10 cellular contexts compared by ENCODE assay signal in genomic region chr18:77129150-77129551, GRCh38. TPM values are rescaled to one million over a fixed set of nuclear protein-coding genes. Genes with fewer than 3 reads are reported as not detected.
DNase-seq lines count a peak whose midpoint lies in the region; ATAC-seq and TF ChIP-seq lines count a peak whose summit lies in the region.
"Had no signal": no experiment of that assay in that cellular context is flagged by ENCODE, and none has a peak within 500 bp of the region (broad histone marks: within the 10 kb centered on the region; RNA-seq: fewer than 3 reads in every experiment).

No MANE protein-coding gene starts in this region.

- H3K36me3 ChIP-seq in SU-DHL-6 (ENCODE audit: low read length): no peaks in the 10 kb centered on the region
- H3K36me3 ChIP-seq in stomach: no peaks in the 10 kb centered on the region

- TF ChIP-seq POLR2A in stomach (IDR thresholded peaks at IDR 0.05): no peak

- H3K9me3 ChIP-seq in SU-DHL-6 (ENCODE audit: insufficient read depth, low read length) (no peaks in the 10 kb centered on the region), stomach (no peaks in the 10 kb centered on the region)

- POLR2A ChIA-PET in activated CD4-positive, alpha-beta T cell treated with anti-CD3 and anti-CD28 coated beads, Interleukin-2, amount 10 ng/mL, durations not matched to agents 7 days and 5 days (lab: Charles Lee): no interaction called here

- intact Hi-C loops in stomach (cut with DNase I; ENCODE audit: low total_unique reads): no loop called here

- H3K4me2 ChIP-seq in SU-DHL-6 (ENCODE audit: low read depth, low read length, poor library complexity, severe bottlenecking): peak overlapping the region; percentile 99

- peaks cover 50% of the 10 kb centered on the region for H3K36me3 Mint-ChIP-seq in activated CD4-positive, alpha-beta T cell treated with anti-CD3 and anti-CD28 coated beads, Interleukin-2, amount 10 ng/mL, durations not matched to agents 7 days and 5 days (ENCODE audit: low read depth)
- peaks cover 7% of the 10 kb centered on the region for H3K36me3 Mint-ChIP-seq in progenitor cell of endocrine pancreas (ENCODE audit: insufficient read depth)

- TF ChIP-seq CTCF in SU-DHL-6 (IDR thresholded peaks at IDR 0.05; ENCODE audit: insufficient read depth, low read length, poor library complexity, severe bottlenecking) (no peak), foreskin fibroblast (IDR thresholded peaks at IDR 0.05; ENCODE audit: low read depth, low read length) (no peak), stomach (IDR thresholded peaks at IDR 0.05) (no peak), progenitor cell of endocrine pancreas (IDR thresholded peaks at IDR 0.05; ENCODE audit: unreplicated experiment) (no peak)

- H3K9me2 ChIP-seq in SU-DHL-6 (replicated peaks; ENCODE audit: insufficient read depth, low read length): no peaks in the 10 kb centered on the region

- no peak for DNase-seq in activated CD4-positive, alpha-beta T cell treated with anti-CD3 and anti-CD28 coated beads, Interleukin-2, amount 10 ng/mL, durations not matched to agents 7 days and 5 days
- no peak for DNase-seq in activated CD4-positive, alpha-beta T cell treated with anti-CD3 and anti-CD28 coated beads, Interleukin-2, amount 50 U/mL, for 4 hours
- DNase-seq in foreskin fibroblast (peak; percentile 91 to 93), stomach (no peak), progenitor cell of endocrine pancreas (ENCODE audit: low spot score, unreplicated experiment) (no peak)
- DNase-seq in central memory CD4-positive, alpha-beta T cell: no peak
- DNase-seq: DMS53 had no signal

- no peaks in the 10 kb centered on the region for H4K20me1 ChIP-seq in SU-DHL-6 (ENCODE audit: low read depth, low read length)

- peak overlapping the region; percentile 87 for H3K9ac ChIP-seq in SU-DHL-6 (ENCODE audit: low read length)

- H2AFZ ChIP-seq in SU-DHL-6 (ENCODE audit: low read depth, low read length, severe bottlenecking): no peak overlapping the region

- peak overlapping the region; percentile 94 for H3K4me3 Mint-ChIP-seq in activated CD4-positive, alpha-beta T cell treated with anti-CD3 and anti-CD28 coated beads, Interleukin-2, amount 10 ng/mL, durations not matched to agents 7 days and 5 days
- no peak overlapping the region for H3K4me3 Mint-ChIP-seq in progenitor cell of endocrine pancreas (ENCODE audit: low read depth)

- peak overlapping the region; percentile 89 for H3K4me3 ChIP-seq in SU-DHL-6 (ENCODE audit: insufficient read depth, low read length, poor library complexity, severe bottlenecking)
- no peak overlapping the region for H3K4me3 ChIP-seq in foreskin fibroblast (ENCODE audit: low read depth in 1 of 2, low read length in 2 of 2)
- H3K4me3 ChIP-seq in stomach: no peak overlapping the region
- H3K4me3 ChIP-seq: SK-N-MC had no signal

- no peaks in the 10 kb centered on the region for H3K9me3 Mint-ChIP-seq in activated CD4-positive, alpha-beta T cell treated with anti-CD3 and anti-CD28 coated beads, Interleukin-2, amount 10 ng/mL, durations not matched to agents 7 days and 5 days
- no peaks in the 10 kb centered on the region for H3K9me3 Mint-ChIP-seq in progenitor cell of endocrine pancreas (ENCODE audit: low read depth)

- H3K27me3 ChIP-seq in SU-DHL-6 (ENCODE audit: low read length) (no peaks in the 10 kb centered on the region), stomach (no peaks in the 10 kb centered on the region)

- peak overlapping the region; percentile 55 for H3K27ac Mint-ChIP-seq in activated CD4-positive, alpha-beta T cell treated with anti-CD3 and anti-CD28 coated beads, Interleukin-2, amount 10 ng/mL, durations not matched to agents 7 days and 5 days
- H3K27ac Mint-ChIP-seq in progenitor cell of endocrine pancreas: no peak overlapping the region

- no peaks in the 10 kb centered on the region for H3K27me3 Mint-ChIP-seq in activated CD4-positive, alpha-beta T cell treated with anti-CD3 and anti-CD28 coated beads, Interleukin-2, amount 10 ng/mL, durations not matched to agents 7 days and 5 days
- H3K27me3 Mint-ChIP-seq in progenitor cell of endocrine pancreas: peaks cover 10% of the 10 kb centered on the region

- peaks cover 82% of the 10 kb centered on the region for H3K79me2 ChIP-seq in SU-DHL-6 (ENCODE audit: insufficient read depth, low read length)

- H3K4me1 ChIP-seq in stomach: peaks cover 14 to 85% (median 60%) of the 10 kb centered on the region in 4 donors

- H3K27ac ChIP-seq in SU-DHL-6 (ENCODE audit: low read depth, low read length) (peak overlapping the region; percentile 93), stomach (peak overlapping the region in 4 of 5 donors; percentile 9 to 96 (median 68))

- ATAC-seq in HG03565 (IDR thresholded peaks at IDR 0.05; ENCODE audit: unreplicated experiment): no peak

- WGBS in stomach, 5 donors: 74 to 88% (median 77%) methylated on average over 7 of the region's 7 CpGs

- H3F3A ChIP-seq in SU-DHL-6 (ENCODE audit: insufficient read depth): peaks cover 61% of the 10 kb centered on the region

- CTCF ChIA-PET in activated CD4-positive, alpha-beta T cell treated with anti-CD3 and anti-CD28 coated beads, Interleukin-2, amount 10 ng/mL, durations not matched to agents 7 days and 5 days (lab: Charles Lee): interaction anchor here (0.9 kb wide), 1 partner anchor 10 kb away, joined by 6 read pairs; no protein-coding TSS in a partner anchor

- peaks cover 79% of the 10 kb centered on the region for H3K4me1 Mint-ChIP-seq in activated CD4-positive, alpha-beta T cell treated with anti-CD3 and anti-CD28 coated beads, Interleukin-2, amount 10 ng/mL, durations not matched to agents 7 days and 5 days
- peaks cover 23% of the 10 kb centered on the region for H3K4me1 Mint-ChIP-seq in progenitor cell of endocrine pancreas (ENCODE audit: low read depth)

- no peak for TF ChIP-seq EP300 in stomach (IDR thresholded peaks at IDR 0.05)

RNA-seq across cellular contexts. Expression of gene MBP, which starts 3.4 kb away (rescaled TPM):
- 100 to 1,000 TPM; 111 to 133 TPM for total RNA-seq in activated CD4-positive, alpha-beta T cell treated with anti-CD3 and anti-CD28 coated beads, Interleukin-2, amount 10 ng/mL, durations not matched to agents 7 days and 5 days
- total RNA-seq in stomach (100 to 1,000 TPM in 1 of 5 donors, 10 to 100 TPM in 4; 30.4 to 407 (median 43.8) TPM), progenitor cell of endocrine pancreas (38.4 and 39.0 TPM in 2 replicates)
- polyA plus RNA-seq in stomach: 10 to 100 TPM in 1 of 3 donors, 1 to 10 TPM in 2; 7.9 to 16.8 (median 8.1) TPM

Comparison
In these comparisons a context has a peak if more than half of its experiments do, and no peak if none do; other contexts are left out.
1. DNase-seq: peak in foreskin fibroblast (2 of 2); none in activated CD4-positive, alpha-beta T cell treated with anti-CD3 and anti-CD28 coated beads, Interleukin-2, amount 10 ng/mL, durations not matched to agents 7 days and 5 days (single experiment), activated CD4-positive, alpha-beta T cell treated with anti-CD3 and anti-CD28 coated beads, Interleukin-2, amount 50 U/mL, for 4 hours (0 of 2), stomach (single experiment), central memory CD4-positive, alpha-beta T cell (single experiment) and progenitor cell of endocrine pancreas (single experiment).